Comparison of ENCODE assay signal across 8 cellular contexts in the genomic region with DNA sequence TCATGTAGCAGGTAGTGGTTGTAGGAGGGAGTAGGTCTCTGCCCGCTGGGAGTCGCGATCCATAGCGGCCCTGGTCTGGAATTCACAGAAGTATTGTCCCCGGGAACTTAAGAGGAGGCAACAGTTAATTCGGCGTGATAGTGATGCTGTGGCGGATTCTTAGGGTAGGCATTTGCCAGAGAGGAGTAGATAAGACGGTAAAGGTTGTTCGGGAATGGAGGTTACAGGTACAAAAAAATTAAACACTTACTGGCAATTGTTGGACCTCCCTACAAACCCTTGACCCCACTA. TPM values are rescaled to one million over a fixed set of nuclear protein-coding genes. Genes with fewer than 3 reads are reported as not detected.
DNase-seq lines count a peak whose midpoint lies in the region; ATAC-seq, FAIRE-seq and TF ChIP-seq lines count a peak whose summit lies in the region.

No MANE protein-coding gene starts in this region.

- H3K4me3 Mint-ChIP-seq in activated CD4-positive, alpha-beta T cell treated with anti-CD3 and anti-CD28 coated beads for 36 hours: peak overlapping the region; percentile 89
- peak overlapping the region; percentile 96 for H3K4me3 Mint-ChIP-seq in activated naive CD8-positive, alpha-beta T cell treated with anti-CD3 and anti-CD28 coated beads for 36 hours

- H3K4me3 ChIP-seq in kidney (ENCODE audit: low read length in 2 of 2): peak overlapping the region; percentile 96 to 97

- CTCF ChIA-PET in activated CD4-positive, alpha-beta T cell treated with anti-CD3 and anti-CD28 coated beads for 36 hours (lab: Charles Lee): interaction anchor here (0.6 kb wide), 1 partner anchor 64 kb away, joined by 3 read pairs; no protein-coding TSS in a partner anchor
- CTCF ChIA-PET in GM10248 (lab: Yijun Ruan, JAX): no interaction called here

- no peak for DNase-seq in activated CD4-positive, alpha-beta T cell treated with anti-CD3 and anti-CD28 coated beads for 36 hours
- no peak for DNase-seq in activated CD4-positive, alpha-beta T cell treated with anti-CD3 and anti-CD28 coated beads for 48 hours
- no peak for DNase-seq in activated naive CD8-positive, alpha-beta T cell treated with anti-CD3 and anti-CD28 coated beads for 36 hours
- DNase-seq in kidney (no peak), OCI-M2 (lab: John Stamatoyannopoulos, UW; ENCODE audit: unreplicated experiment) (no peak), GM10248 (ENCODE audit: extremely low spot score) (no peak)

- TF ChIP-seq CTCF in kidney (IDR thresholded peaks at IDR 0.05; ENCODE audit: borderline replicate concordance, extremely low read depth, insufficient read depth): no peak
- no peak for TF ChIP-seq CTCF in GM10248 (IDR thresholded peaks at IDR 0.05; ENCODE audit: control extremely low read depth, extremely low read depth, low read depth, missing control alignments)

- ATAC-seq in activated CD4-positive, alpha-beta T cell treated with anti-CD3 and anti-CD28 coated beads for 36 hours: no peak
- ATAC-seq in GM19467 (IDR thresholded peaks at IDR 0.05; ENCODE audit: unreplicated experiment): no peak

- peak overlapping the region; percentile 96 for H3K27ac Mint-ChIP-seq in activated CD4-positive, alpha-beta T cell treated with anti-CD3 and anti-CD28 coated beads for 36 hours
- peak overlapping the region; percentile 95 for H3K27ac Mint-ChIP-seq in activated naive CD8-positive, alpha-beta T cell treated with anti-CD3 and anti-CD28 coated beads for 36 hours

- FAIRE-seq in kidney (lab: Jason Lieb, UNC): no peak

- no peaks in the 10 kb centered on the region for H3K9me3 ChIP-seq in kidney (ENCODE audit: control insufficient read depth in 1 of 2, low read length in 2 of 2)

- H3K36me3 ChIP-seq in kidney (ENCODE audit: control insufficient read depth in 1 of 2, insufficient read depth in 2 of 2, low read length in 2 of 2): peaks cover 0 to 3% of the 10 kb centered on the region in 2 donors

- peaks cover 54% of the 10 kb centered on the region for H3K4me1 Mint-ChIP-seq in activated CD4-positive, alpha-beta T cell treated with anti-CD3 and anti-CD28 coated beads for 36 hours
- H3K4me1 Mint-ChIP-seq in activated naive CD8-positive, alpha-beta T cell treated with anti-CD3 and anti-CD28 coated beads for 36 hours: peaks cover 56% of the 10 kb centered on the region

- intact Hi-C loops in activated CD4-positive, alpha-beta T cell treated with anti-CD3 and anti-CD28 coated beads for 36 hours (cut with DNase I, micrococcal nuclease): loop anchor here in 1 of 2 experiments (1.0 to 10.0 kb wide), 10 partner anchors 48 to 1653 kb away; partner anchors contain the start of genes ABHD17B, APBA1, C9orf85 and CFAP95
- intact Hi-C loops in kidney (cut with DNase I): no loop called here

- peak overlapping the region; percentile 89 to 90 for H3K9ac ChIP-seq in kidney (ENCODE audit: low read length in 2 of 2)

- POLR2A ChIA-PET in activated CD4-positive, alpha-beta T cell treated with anti-CD3 and anti-CD28 coated beads for 36 hours (lab: Charles Lee): interaction anchor here (0.7 kb wide), 1 partner anchor 151 kb away, joined by 3 read pairs; no protein-coding TSS in a partner anchor
- POLR2A ChIA-PET in GM10248 (lab: Yijun Ruan, JAX): no interaction called here

- H3K4me1 ChIP-seq in kidney (ENCODE audit: control insufficient read depth in 1 of 2, insufficient read depth in 1 of 2, low read depth in 1 of 2, low read length in 2 of 2): peaks cover 4 to 13% of the 10 kb centered on the region in 2 donors

- peak overlapping the region; percentile 94 to 98 for H3K27ac ChIP-seq in kidney (ENCODE audit: low read depth in 2 of 2, low read length in 2 of 2)
- H3K27ac ChIP-seq in temporal lobe (ENCODE audit: low read depth, low read length): peak overlapping the region; percentile 77

- no peaks in the 10 kb centered on the region for H3K9me3 Mint-ChIP-seq in activated CD4-positive, alpha-beta T cell treated with anti-CD3 and anti-CD28 coated beads for 36 hours (ENCODE audit: low read depth)
- H3K9me3 Mint-ChIP-seq in activated naive CD8-positive, alpha-beta T cell treated with anti-CD3 and anti-CD28 coated beads for 36 hours: peaks cover 3% of the 10 kb centered on the region

- peaks cover 33% of the 10 kb centered on the region for H3K36me3 Mint-ChIP-seq in activated CD4-positive, alpha-beta T cell treated with anti-CD3 and anti-CD28 coated beads for 36 hours (ENCODE audit: low read depth)
- H3K36me3 Mint-ChIP-seq in activated naive CD8-positive, alpha-beta T cell treated with anti-CD3 and anti-CD28 coated beads for 36 hours: peaks cover 35% of the 10 kb centered on the region

- H3K27me3 Mint-ChIP-seq in activated CD4-positive, alpha-beta T cell treated with anti-CD3 and anti-CD28 coated beads for 36 hours: no peaks in the 10 kb centered on the region
- H3K27me3 Mint-ChIP-seq in activated naive CD8-positive, alpha-beta T cell treated with anti-CD3 and anti-CD28 coated beads for 36 hours: no peaks in the 10 kb centered on the region

RNA-seq across cellular contexts. Expression of gene SMC5, which starts 0.7 kb away (rescaled TPM):
- 10 to 100 TPM; 39.0 to 43.0 TPM for total RNA-seq in activated CD4-positive, alpha-beta T cell treated with anti-CD3 and anti-CD28 coated beads for 36 hours
- total RNA-seq in activated naive CD8-positive, alpha-beta T cell treated with anti-CD3 and anti-CD28 coated beads for 36 hours: 10 to 100 TPM; 34.7 to 38.1 TPM
- total RNA-seq in kidney (29.6 TPM), temporal lobe (19.9 TPM)
- polyA plus RNA-seq in kidney (ENCODE audit: insufficient read depth, low read depth, low replicate concordance): 5.5 TPM
